In genomic region chr7:23181684-23182553, GRCh38 we compare ENCODE assay signal across 8 cellular contexts. TPM values are rescaled to one million over a fixed set of nuclear protein-coding genes. Genes with fewer than 3 reads are reported as not detected.
DNase-seq lines count a peak whose midpoint lies in the region; ATAC-seq, FAIRE-seq and TF ChIP-seq lines count a peak whose summit lies in the region.

TSS of gene NUP42 (plus strand) at chr7:23182048. CDS start at chr7:23182086, 38 bp downstream.

- intact Hi-C loops in OCI-LY7 (cut with micrococcal nuclease; ENCODE audit: unreplicated experiment) (loop anchor here (1.0 to 10.0 kb wide), 4 partner anchors 77 to 1757 kb away; partner anchors contain the start of genes KLHL7, SP4 and TRA2A), endothelial cell of umbilical vein (cut with micrococcal nuclease) (loop anchor here (1.0 to 10.0 kb wide), 4 partner anchors 77 to 415 kb away; partner anchors contain the start of genes CCDC126, IGF2BP3 and KLHL7)

- peak within 1 kb of the TSS; percentile 84 for H3K9ac ChIP-seq in endothelial cell of umbilical vein (replicated peaks; ENCODE audit: extremely low read depth, insufficient read depth, low read length)

- H4K20me1 ChIP-seq in OCI-LY7 (ENCODE audit: insufficient read depth, low read length) (peaks cover 16% of the 10 kb centered on the region), endothelial cell of umbilical vein (replicated peaks; ENCODE audit: control insufficient read depth, extremely low read depth, insufficient read depth, low read length) (no peaks in the 10 kb centered on the region)

- H3K79me2 ChIP-seq in OCI-LY7 (ENCODE audit: insufficient read depth, low read depth, low read length) (peaks cover 56% of the 10 kb centered on the region), endothelial cell of umbilical vein (ENCODE audit: control insufficient read depth, insufficient read depth, low read length) (peaks cover 37% of the 10 kb centered on the region)

- peak; percentile 57 for TF ChIP-seq POLR2A in endothelial cell of umbilical vein (IDR thresholded peaks at IDR 0.05; ENCODE audit: low read depth, low read length)

- H3K27ac ChIP-seq in OCI-LY7 (ENCODE audit: low read depth, low read length, poor library complexity, severe bottlenecking) = peak within 1 kb of the TSS; percentile 76
- peak within 1 kb of the TSS; percentile 54 for H3K27ac ChIP-seq in endothelial cell of umbilical vein (ENCODE audit: insufficient read depth, low read depth, low read length)

- POLR2A ChIA-PET in OCI-LY7 (lab: Charles Lee) = interaction anchor here (0.6 to 2.3 kb wide), 14 partner anchors 8 to 454 kb away, joined by 3 to 12 read pairs (median 4); partner anchors contain the start of gene KLHL7
- POLR2A ChIA-PET in endothelial cell of umbilical vein (lab: Charles Lee) = interaction anchor here (0.7 kb wide), 2 partner anchors 65 to 83 kb away, joined by 3 to 7 read pairs; partner anchors contain the start of gene GPNMB

- H3K4me1 ChIP-seq in OCI-LY7 (ENCODE audit: insufficient read depth, low read length, poor library complexity, severe bottlenecking) (peaks cover 22% of the 10 kb centered on the region), endothelial cell of umbilical vein (ENCODE audit: control insufficient read depth, extremely low read depth, insufficient read depth, low read length) (peaks cover 14% of the 10 kb centered on the region)

- H3K36me3 ChIP-seq in OCI-LY7 (ENCODE audit: insufficient read depth, low read length) (peaks cover 37% of the 10 kb centered on the region), endothelial cell of umbilical vein (ENCODE audit: control insufficient read depth in 2 of 2, extremely low read depth in 1 of 2, insufficient read depth in 2 of 2, low read length in 2 of 2) (peaks cover 0 to 6% of the 10 kb centered on the region in 2 experiments)

- H3K27me3 ChIP-seq in endothelial cell of umbilical vein (ENCODE audit: control insufficient read depth in 2 of 2, insufficient read depth in 2 of 2, low read length in 2 of 2) = no peaks in the 10 kb centered on the region

- FAIRE-seq in D721Med (lab: Jason Lieb, UNC) (peak; percentile 58), endothelial cell of umbilical vein (lab: Jason Lieb, UNC) (peak; percentile 95)

- CTCF ChIA-PET in OCI-LY7 (lab: Charles Lee; ENCODE audit: unreplicated experiment) = interaction anchor here (0.6 to 0.9 kb wide), 2 partner anchors 76 to 120 kb away, joined by 3 read pairs; no protein-coding TSS in a partner anchor
- CTCF ChIA-PET in endothelial cell of umbilical vein (lab: Charles Lee) = interaction anchor here (0.6 to 4.8 kb wide), 7 partner anchors 36 to 621 kb away, joined by 3 to 34 read pairs (median 3); no protein-coding TSS in a partner anchor

- no peaks in the 10 kb centered on the region for H3K9me1 ChIP-seq in endothelial cell of umbilical vein (replicated peaks; ENCODE audit: control insufficient read depth, extremely low read depth, insufficient read depth, low read length)

- H3K9me3 ChIP-seq in OCI-LY7 (ENCODE audit: low read length) (no peaks in the 10 kb centered on the region), endothelial cell of umbilical vein (replicated peaks; ENCODE audit: control insufficient read depth, insufficient read depth, low read length) (no peaks in the 10 kb centered on the region)

- DNase-seq in D721Med (ENCODE audit: insufficient read length, low spot score) (peak; percentile 55), HuH-7.5 (ENCODE audit: low spot score) (peak; percentile 86), OCI-LY7 (ENCODE audit: low spot score) (peak; percentile 99), activated T-cell treated with anti-CD3 and anti-CD28 coated beads for 1 hour (ENCODE audit: low read depth) (peak; percentile 86), endothelial cell of umbilical vein (ENCODE audit: low read depth, low spot score) (peak; percentile 99), midbrain (lab: John Stamatoyannopoulos, UW) (peak; percentile 95)
- DNase-seq in stimulated activated CD8-positive, alpha-beta memory T cell treated with anti-CD3 and anti-CD28 coated beads, Interleukin-2, amount 100 ng/mL, for 1 hour (ENCODE audit: low read depth in 2 of 2) = peak; percentile 90 to 93

- H3K9me2 ChIP-seq in OCI-LY7 (ENCODE audit: insufficient read depth, low read length) = no peaks in the 10 kb centered on the region

- peak within 1 kb of the TSS; percentile 84 for H3K4me3 ChIP-seq in OCI-LY7 (ENCODE audit: low read depth, low read length, poor library complexity, severe bottlenecking)
- peak within 1 kb of the TSS; percentile 77 to 94 (median 90) for H3K4me3 ChIP-seq in endothelial cell of umbilical vein (replicated peaks in 1 of 3; ENCODE audit: insufficient read depth in 1 of 3, low read depth in 1 of 3, low read length in 3 of 3)

- TF ChIP-seq CTCF in D721Med (IDR thresholded peaks at IDR 0.05; ENCODE audit: insufficient read depth, missing control alignments) = no peak
- TF ChIP-seq CTCF in OCI-LY7 (conservative IDR thresholded peaks at IDR 0.05; ENCODE audit: low read length) = no peak
- no peak for TF ChIP-seq CTCF in endothelial cell of umbilical vein (IDR thresholded peaks at IDR 0.05; ENCODE audit: extremely low read depth in 1 of 2, insufficient read depth in 1 of 2, low read depth in 1 of 2, low read length in 2 of 2)

- H3K4me2 ChIP-seq in OCI-LY7 (ENCODE audit: low read length) = peak within 1 kb of the TSS; percentile 95
- H3K4me2 ChIP-seq in endothelial cell of umbilical vein (ENCODE audit: insufficient read depth, low read length) = peak within 1 kb of the TSS; percentile 96

- dilution Hi-C loops in endothelial cell of umbilical vein (cut with MboI; ENCODE audit: extremely low pct_ligation_motif_present, low sequenced_read_pairs) = no loop called here

- ATAC-seq in GM21526 (IDR thresholded peaks at IDR 0.05; ENCODE audit: low FRiP score, unreplicated experiment) = peak; percentile 93

- H2AFZ ChIP-seq in OCI-LY7 (ENCODE audit: low read length) (peak within 1 kb of the TSS; percentile 82; the same call in 1 of the 2 replicates), endothelial cell of umbilical vein (ENCODE audit: low read depth, low read length) (peak within 1 kb of the TSS; percentile 90)

- BruUV-seq in OCI-LY7 (replicated peaks; lab: Mats Ljungman, UMichigan) = TSS peak; percentile 70
- BruUV-seq in endothelial cell of umbilical vein (replicated peaks; lab: Mats Ljungman, UMichigan) = TSS peak; percentile 78

TF ChIP-seq in endothelial cell of umbilical vein, 7 proteins besides CTCF, POLR2A, EP300 and RAD21:
- no peak for TF ChIP-seq GATA2 (IDR thresholded peaks at IDR 0.05; ENCODE audit: insufficient read depth, insufficient read length, low read depth, low read length)
- peak; percentile 77 for TF ChIP-seq POLR2AphosphoS5 (IDR thresholded peaks at IDR 0.05; ENCODE audit: insufficient read depth, low read depth, low read length)
- TF ChIP-seq JUN (IDR thresholded peaks at IDR 0.05; ENCODE audit: borderline replicate concordance, insufficient read depth, insufficient read length, low read depth) = peak; percentile 77
- no peak for TF ChIP-seq MYC (IDR thresholded peaks at IDR 0.05; ENCODE audit: low read depth, low read length)
- peak; percentile 75 for TF ChIP-seq MAX (IDR thresholded peaks at IDR 0.05; ENCODE audit: insufficient read depth, insufficient read length)
- TF ChIP-seq EZH2 (IDR thresholded peaks at IDR 0.05; ENCODE audit: borderline replicate concordance, low read depth, low read length, severe bottlenecking) = no peak

RNA-seq across cellular contexts. Expression of gene NUP42, which starts in this region (rescaled TPM):
- 103 and 119 TPM in 2 replicates for total RNA-seq in OCI-LY7 (2014; rRNA removed; shearing (Covaris generic))
- total RNA-seq in OCI-LY7 (2022) (67.2 and 73.4 TPM in 2 replicates), endothelial cell of umbilical vein (38.6 and 40.0 TPM in 2 replicates)
- 31.5 and 34.3 TPM in 2 replicates for polyA plus RNA-seq in endothelial cell of umbilical vein
- 26.7 and 26.8 TPM in 2 replicates for polyA plus RNA-seq in endothelial cell of umbilical vein (2011; cell fraction: cytosol; rRNA removed)
- polyA plus RNA-seq in endothelial cell of umbilical vein (2011; cell fraction: nucleus; rRNA removed) = 42.4 and 44.4 TPM in 2 replicates
- 36.1 and 37.8 TPM in 2 replicates for polyA plus RNA-seq in endothelial cell of umbilical vein (2012)
- 33.2 and 36.6 TPM in 2 replicates for polyA minus RNA-seq in endothelial cell of umbilical vein
- polyA minus RNA-seq in endothelial cell of umbilical vein (2011; cell fraction: cytosol; rRNA and poly(A)+ RNA removed) = 14.1 TPM
- polyA minus RNA-seq in endothelial cell of umbilical vein (2011; cell fraction: nucleus; rRNA and poly(A)+ RNA removed) = 20.8 and 22.2 TPM in 2 replicates

Comparison
In these comparisons a context has a peak if more than half of its experiments do, and no peak if none do; other contexts are left out.
1. Peak in every context shown above with its lines: DNase-seq, ATAC-seq, H3K4me3 ChIP-seq and H3K27ac ChIP-seq.